In the genomic region with DNA sequence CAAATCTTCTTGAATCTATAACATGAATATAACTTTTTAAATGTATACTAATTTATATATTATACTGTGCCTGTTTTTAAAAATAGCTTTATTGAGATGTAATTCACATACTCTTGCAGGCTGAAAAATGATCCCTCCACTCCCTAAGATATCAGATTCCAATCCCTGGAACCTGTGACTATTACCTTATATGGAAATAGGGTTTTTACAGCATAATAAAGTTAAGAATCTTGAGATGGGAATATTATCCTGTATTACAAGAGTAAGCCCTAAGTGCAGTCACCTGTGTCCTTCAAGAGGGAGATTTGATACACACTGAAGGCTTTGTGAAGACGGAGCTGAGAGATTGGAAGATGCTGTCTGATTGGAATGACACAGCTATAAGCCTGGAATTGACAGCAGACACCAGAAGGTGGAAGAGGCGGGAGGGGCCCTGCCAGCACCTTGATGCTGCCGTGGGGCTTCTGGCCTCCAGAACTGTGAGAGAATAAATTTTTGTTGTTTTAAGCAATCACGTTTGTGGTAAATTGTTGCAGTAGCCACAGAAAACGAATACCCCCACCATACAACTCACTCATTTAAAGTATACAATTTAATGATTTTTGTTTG, we compare ENCODE assay signal across 25 cellular contexts.
A peak's percentile ranks its signal among the peaks of the same experiment; 100 is the strongest.
DNase-seq lines count a peak whose midpoint lies in the region; ATAC-seq lines count a peak whose summit lies in the region.
"Had no signal": no experiment of that assay in that cellular context is flagged by ENCODE, and none has a peak within 500 bp of the region (broad histone marks: within the 10 kb centered on the region; RNA-seq: fewer than 3 reads in every experiment).

No MANE protein-coding gene starts in this region.

- intact Hi-C loops in sciatic nerve (cut with DNase I): no loop called here
- intact Hi-C loops in naive thymus-derived CD4-positive, alpha-beta T cell (cut with micrococcal nuclease): no loop called here

- peaks cover 8% of the 10 kb centered on the region for H3K27me3 ChIP-seq in mesendoderm (ENCODE audit: insufficient read depth, low read length, poor library complexity)
- peaks cover 4 to 11% of the 10 kb centered on the region in 2 donors for H3K27me3 ChIP-seq in naive thymus-derived CD4-positive, alpha-beta T cell (ENCODE audit: control insufficient read depth in 2 of 2, insufficient read depth in 2 of 2, low read length in 2 of 2)
- H3K27me3 ChIP-seq: Peyer's patch, SJCRH30 had no signal

- H3K4me1 Mint-ChIP-seq in naive thymus-derived CD4-positive, alpha-beta T cell: peaks cover 5 to 16% (median 7%) of the 10 kb centered on the region in 7 donors

- no peak overlapping the region for H3K18ac ChIP-seq in mesendoderm (ENCODE audit: low read length)

- no peak overlapping the region for H2AK5ac ChIP-seq in mesendoderm (ENCODE audit: low read length)

- no peak overlapping the region for H3K4me3 ChIP-seq in mesendoderm (ENCODE audit: low read length)
- no peak overlapping the region for H3K4me3 ChIP-seq in naive thymus-derived CD4-positive, alpha-beta T cell (ENCODE audit: low read length)
- H3K4me3 ChIP-seq: HAP-1, SJCRH30 had no signal

- H3K9me3 ChIP-seq in naive thymus-derived CD4-positive, alpha-beta T cell (ENCODE audit: control insufficient read depth in 2 of 3, low read length in 3 of 3): no peaks in the 10 kb centered on the region
- H3K9me3 ChIP-seq: HAP-1, Peyer's patch, SJCRH30, tibial nerve had no signal

- H3K4me3 Mint-ChIP-seq in naive thymus-derived CD4-positive, alpha-beta T cell: no peak overlapping the region
- H3K4me3 Mint-ChIP-seq: activated T-helper 1 cell treated with anti-CD3 and anti-CD28 coated beads, Interleukin-12 subunit alpha, Interleukin-12 subunit beta, Interleukin-2, Interleukin-4 antibody, amounts not matched to agents 30 ng/mL and 10 ng/mL and 1 ng/mL, durations not matched to agents 14 hours and 24 hours and 36 hours; B cell; T-helper 1 cell treated with Interleukin-12 subunit alpha and Interleukin-12 subunit beta and Interleukin-4 antibody, amounts not matched to agents 30 μg/mL and 1 μg/mL, for 36 hours had no signal

- ATAC-seq in sciatic nerve: no peak
- no peak for ATAC-seq in naive thymus-derived CD4-positive, alpha-beta T cell
- ATAC-seq: activated CD8-positive, alpha-beta memory T cell treated with anti-CD3 and anti-CD28 coated beads, Interleukin-2, amount 10 ng/mL, durations not matched to agents 7 days and 5 days; stimulated activated naive CD8-positive, alpha-beta T cell treated with anti-CD3 and anti-CD28 coated beads, Interleukin-15, amount 100 ng/mL, for 72 hours had no signal

- H3K36me3 ChIP-seq in mesendoderm (ENCODE audit: control insufficient read depth, insufficient read depth, low read length): no peaks in the 10 kb centered on the region
- no peaks in the 10 kb centered on the region for H3K36me3 ChIP-seq in naive thymus-derived CD4-positive, alpha-beta T cell (ENCODE audit: control insufficient read depth in 2 of 3, insufficient read depth in 3 of 3, low read length in 3 of 3)
- H3K36me3 ChIP-seq: cardiac muscle cell, HAP-1, Peyer's patch, SJCRH30, tibial nerve had no signal

- no peak overlapping the region for H2BK15ac ChIP-seq in mesendoderm (replicated peaks; ENCODE audit: low read depth)

- H3K79me1 ChIP-seq in mesendoderm (ENCODE audit: low read length): no peaks in the 10 kb centered on the region

- no peak overlapping the region for H3K4ac ChIP-seq in mesendoderm (ENCODE audit: low read depth, low read length)

- no peak overlapping the region for H4K8ac ChIP-seq in mesendoderm (ENCODE audit: low read depth, low read length)

- no peak overlapping the region for H2BK120ac ChIP-seq in mesendoderm (ENCODE audit: low read depth, low read length)

- no peaks in the 10 kb centered on the region for H3K79me2 ChIP-seq in mesendoderm (ENCODE audit: control insufficient read depth, insufficient read depth, low read length)

- POLR2A ChIA-PET in naive thymus-derived CD4-positive, alpha-beta T cell (lab: Charles Lee): interaction anchor here (1.2 kb wide), 1 partner anchor 162 kb away, joined by 3 read pairs; a partner anchor contains a TSS

- no peak overlapping the region for H3K27ac Mint-ChIP-seq in naive thymus-derived CD4-positive, alpha-beta T cell
- H3K27ac Mint-ChIP-seq: activated CD8-positive, alpha-beta memory T cell treated with anti-CD3 and anti-CD28 coated beads, Interleukin-2, amount 10 ng/mL, durations not matched to agents 7 days and 5 days; activated naive CD4-positive, alpha-beta T cell treated with anti-CD3 and anti-CD28 coated beads, Interleukin-2, amount 50 U/mL, for 24 hours; activated T-helper 1 cell treated with anti-CD3 and anti-CD28 coated beads, Interleukin-12 subunit alpha, Interleukin-12 subunit beta, Interleukin-2, Interleukin-4 antibody, amounts not matched to agents 30 ng/mL and 10 ng/mL and 1 ng/mL, durations not matched to agents 14 hours and 24 hours and 36 hours; B cell; stimulated activated naive CD8-positive, alpha-beta T cell treated with anti-CD3 and anti-CD28 coated beads, Interleukin-15, amount 100 ng/mL, for 72 hours; T-helper 1 cell treated with Interleukin-12 subunit alpha and Interleukin-12 subunit beta and Interleukin-4 antibody, amounts not matched to agents 30 μg/mL and 1 μg/mL, for 36 hours had no signal

- DNase-seq in NCI-H1105 treated with DMSO at 0.1 percent for 48 hours (lab: John Stamatoyannopoulos, UW) (peak; percentile 53), NCI-H1105 (lab: John Stamatoyannopoulos, UW) (no peak), NCI-H1092 treated with DMSO at 0.1 percent for 48 hours (lab: John Stamatoyannopoulos, UW) (peak; percentile 51), NCI-H524 treated with DMSO at 0.1 percent for 48 hours (lab: John Stamatoyannopoulos, UW) (peak; percentile 57), mesendoderm (peak; percentile 25), sciatic nerve (ENCODE audit: low spot score) (no peak), epidermal melanocyte (ENCODE audit: insufficient read length, low spot score) (no peak)
- DNase-seq in naive thymus-derived CD4-positive, alpha-beta T cell: no peak
- DNase-seq: activated CD4-positive, alpha-beta T cell treated with anti-CD3 and anti-CD28 coated beads for 48 hours; activated CD8-positive, alpha-beta memory T cell treated with anti-CD3 and anti-CD28 coated beads, Interleukin-2, amount 10 ng/mL, durations not matched to agents 7 days and 5 days; anterior cingulate cortex; EL; KG1; mammary epithelial cell; occipital lobe; Peyer's patch; SJCRH30; stimulated activated naive CD8-positive, alpha-beta T cell treated with anti-CD3 and anti-CD28 coated beads, Interleukin-15, amount 100 ng/mL, for 72 hours had no signal

- H4K5ac ChIP-seq in mesendoderm (ENCODE audit: low read length): no peak overlapping the region

- no peak overlapping the region for H3K56ac ChIP-seq in mesendoderm (ENCODE audit: low read length)

- peaks cover 0 to 4% (median 0%) of the 10 kb centered on the region in 11 donors for H3K9me3 Mint-ChIP-seq in naive thymus-derived CD4-positive, alpha-beta T cell
- H3K9me3 Mint-ChIP-seq: activated naive CD4-positive, alpha-beta T cell treated with anti-CD3 and anti-CD28 coated beads, Interleukin-2, amount 50 U/mL, for 24 hours; activated T-helper 1 cell treated with anti-CD3 and anti-CD28 coated beads, Interleukin-12 subunit alpha, Interleukin-12 subunit beta, Interleukin-2, Interleukin-4 antibody, amounts not matched to agents 30 ng/mL and 10 ng/mL and 1 ng/mL, durations not matched to agents 14 hours and 24 hours and 36 hours; stimulated activated naive CD8-positive, alpha-beta T cell treated with anti-CD3 and anti-CD28 coated beads, Interleukin-15, amount 100 ng/mL, for 72 hours; T-helper 1 cell treated with Interleukin-12 subunit alpha and Interleukin-12 subunit beta and Interleukin-4 antibody, amounts not matched to agents 30 μg/mL and 1 μg/mL, for 36 hours had no signal

- CTCF ChIA-PET in naive thymus-derived CD4-positive, alpha-beta T cell (lab: Charles Lee): no interaction called here

- no peak overlapping the region for H3K27ac ChIP-seq in mesendoderm (ENCODE audit: low read depth, low read length)
- H3K27ac ChIP-seq in naive thymus-derived CD4-positive, alpha-beta T cell (ENCODE audit: low read depth, low read length): no peak overlapping the region
- H3K27ac ChIP-seq: cardiac muscle cell, Peyer's patch, SJCRH30, tibial nerve had no signal

- no peak overlapping the region for H2BK5ac ChIP-seq in mesendoderm (ENCODE audit: low read length)

- no peak overlapping the region for H3K4me2 ChIP-seq in mesendoderm (ENCODE audit: low read length)

- H3K27me3 Mint-ChIP-seq in naive thymus-derived CD4-positive, alpha-beta T cell: peaks cover 47 to 62% (median 56%) of the 10 kb centered on the region in 5 donors

- no peak overlapping the region for H3K9ac ChIP-seq in mesendoderm (ENCODE audit: low read length)

- H3K23ac ChIP-seq in mesendoderm (ENCODE audit: low read length): no peak overlapping the region

- WGBS in mesendoderm (ENCODE audit: extremely low coverage, insufficient coverage, low lambda C conversion rate): no CpG with 5 or more reads among the region's 5 CpGs

- peaks cover 0 to 7% (median 0%) of the 10 kb centered on the region in 5 donors for H3K36me3 Mint-ChIP-seq in naive thymus-derived CD4-positive, alpha-beta T cell
- H3K36me3 Mint-ChIP-seq: activated naive CD4-positive, alpha-beta T cell treated with anti-CD3 and anti-CD28 coated beads, Interleukin-2, amount 50 U/mL, for 24 hours had no signal

- H3K4me1 ChIP-seq in mesendoderm (ENCODE audit: control insufficient read depth, low read depth, low read length): no peaks in the 10 kb centered on the region
- no peaks in the 10 kb centered on the region for H3K4me1 ChIP-seq in naive thymus-derived CD4-positive, alpha-beta T cell (ENCODE audit: control insufficient read depth in 2 of 2, insufficient read depth in 2 of 2, low read length in 2 of 2)

Comparison
In these comparisons a context has a peak if more than half of its experiments do, and no peak if none do; other contexts are left out.
1. DNase-seq: peak in NCI-H1105 treated with DMSO at 0.1 percent for 48 hours (single experiment), NCI-H1092 treated with DMSO at 0.1 percent for 48 hours (single experiment), NCI-H524 treated with DMSO at 0.1 percent for 48 hours (single experiment) and mesendoderm (single experiment); none in NCI-H1105 (single experiment), sciatic nerve (single experiment), epidermal melanocyte (single experiment) and naive thymus-derived CD4-positive, alpha-beta T cell (0 of 9).